Comparison of ENCODE assay signal across 19 cellular contexts in genomic region chr10:84838851-84839250, GRCh38.
"Had no signal": no experiment of that assay in that cellular context is flagged by ENCODE, and none has a peak within 500 bp of the region (broad histone marks: within the 10 kb centered on the region; RNA-seq: fewer than 3 reads in every experiment).

No MANE protein-coding gene starts in this region.

- H3K9me3 ChIP-seq: SK-N-SH had no signal

- H3K9ac ChIP-seq: SK-N-SH had no signal

- H3K4me2 ChIP-seq: SK-N-SH had no signal

- DNase-seq: IMR-90, NCI-H1048, NCI-H1105 treated with DMSO at 0.1 percent for 48 hours, NCI-H1417 treated with DMSO at 0.1 percent for 48 hours, NCI-H146, NCI-H1694 treated with DMSO at 0.1 percent for 48 hours, NCI-H1930, NCI-H2081, NCI-H2107, NCI-H2227 treated with DMSO at 0.1 percent for 48 hours, NCI-H524, NCI-H526 treated with DMSO at 0.1 percent for 48 hours, NCI-H748 treated with DMSO at 0.1 percent for 48 hours, Right ventricle myocardium superior, RPMI8226, SK-N-SH, SW 1271, T-cell had no signal

- H3K4me3 ChIP-seq: K562 had no signal
